ENCODE assay signal across 21 cellular contexts in genomic region chr18:74661008-74661407, GRCh38.
"Had no signal": no experiment of that assay in that cellular context is flagged by ENCODE, and none has a peak within 500 bp of the region (broad histone marks: within the 10 kb centered on the region; RNA-seq: fewer than 3 reads in every experiment).

No MANE protein-coding gene starts in this region.

- H3K36me3 ChIP-seq: gastrocnemius medialis had no signal

- H3K4me3 Mint-ChIP-seq: effector memory CD8-positive, alpha-beta T cell; endodermal cell; mesothelial cell of epicardium had no signal

- DNase-seq: effector CD8-positive, alpha-beta T cell; effector memory CD8-positive, alpha-beta T cell; endodermal cell; erythroblast; esophagus squamous epithelium; foreskin fibroblast; foreskin melanocyte; gastrocnemius medialis; glutamatergic neuron; head of caudate nucleus; heart right ventricle; hippocampal formation; left cardiac atrium; left ventricle myocardium inferior; lower lobe of right lung; mesenchymal stem cell; mucosa of descending colon had no signal

- H3K4me3 ChIP-seq: coronary artery, esophagus squamous epithelium, gastrocnemius medialis, heart right ventricle, left ventricle myocardium inferior, lower lobe of right lung, mucosa of descending colon had no signal

- H3K27me3 Mint-ChIP-seq: effector memory CD8-positive, alpha-beta T cell had no signal

- H3K27me3 ChIP-seq: esophagus squamous epithelium, gastrocnemius medialis, heart right ventricle had no signal

- H3K27ac Mint-ChIP-seq: effector memory CD8-positive, alpha-beta T cell; endodermal cell; mesothelial cell of epicardium had no signal

- H3K9me3 ChIP-seq: esophagus squamous epithelium, gastrocnemius medialis, heart right ventricle, left ventricle myocardium inferior, lower lobe of right lung, mucosa of descending colon had no signal

- H3K27ac ChIP-seq: coronary artery, epithelial cell of prostate, esophagus squamous epithelium, gastrocnemius medialis, heart right ventricle, left ventricle myocardium inferior, lower lobe of right lung had no signal

- ATAC-seq: effector memory CD8-positive, alpha-beta T cell; esophagus mucosa; gastrocnemius medialis; heart right ventricle; left cardiac atrium; lower lobe of right lung; mucosa of descending colon had no signal

- H3K9me3 Mint-ChIP-seq: effector memory CD8-positive, alpha-beta T cell; endodermal cell; mesothelial cell of epicardium had no signal

- H3K4me1 ChIP-seq: gastrocnemius medialis, lower lobe of right lung had no signal
